8 cellular contexts compared by ENCODE assay signal in the genomic region with DNA sequence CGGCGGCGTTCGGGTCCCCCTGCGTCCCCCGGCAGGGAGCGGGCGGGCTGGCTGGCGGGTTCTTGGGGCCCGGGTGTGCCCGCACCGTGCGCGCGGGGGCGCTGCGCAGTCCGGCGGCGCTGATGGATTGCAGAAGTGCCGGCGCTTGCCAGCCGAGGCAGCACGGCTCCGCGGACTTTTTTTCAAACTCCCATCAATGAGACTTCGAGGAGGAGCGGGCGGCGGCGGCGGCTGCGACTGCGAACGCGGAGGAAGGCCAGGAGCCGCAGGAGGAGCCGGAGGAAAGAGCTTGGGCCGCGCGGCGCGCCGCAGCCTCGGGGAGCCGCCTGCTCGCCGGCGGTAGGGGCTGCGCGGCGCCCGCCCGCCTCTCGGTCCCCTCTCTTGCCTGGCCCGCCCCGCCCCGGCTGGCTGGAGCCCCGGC. TPM values are rescaled to one million over a fixed set of nuclear protein-coding genes. Genes with fewer than 3 reads are reported as not detected.
A peak's percentile ranks its signal among the peaks of the same experiment; 100 is the strongest.
DNase-seq lines count a peak whose midpoint lies in the region; ATAC-seq and TF ChIP-seq lines count a peak whose summit lies in the region.

A gene (plus strand): TSS at position 119 of the 421 bp plus-strand sequence. CDS start 61,453 bp downstream, outside the sequence.

- no peaks in the 10 kb centered on the region for H3K36me3 ChIP-seq in gastroesophageal sphincter

- H3K9me3 ChIP-seq in gastroesophageal sphincter: no peaks in the 10 kb centered on the region

- ATAC-seq in GM18868 (IDR thresholded peaks at IDR 0.05; ENCODE audit: unreplicated experiment): peak; percentile 63
- ATAC-seq in gastroesophageal sphincter: peak; percentile 73
- peak; percentile 69 for ATAC-seq in omental fat pad (ENCODE audit: low FRiP score)
- no peak for ATAC-seq in activated CD4-positive, CD25-positive, alpha-beta regulatory T cell treated with anti-CD3 and anti-CD28 coated beads, Interleukin-2, amount 50 U/mL, for 24 hours
- ATAC-seq in HG03097 (IDR thresholded peaks at IDR 0.05; ENCODE audit: low FRiP score, unreplicated experiment): no peak

- peaks cover 27% of the 10 kb centered on the region for H3K27me3 ChIP-seq in gastroesophageal sphincter

- peak in 1 of 2 donors; percentile 41 for TF ChIP-seq POLR2A in gastroesophageal sphincter (IDR thresholded peaks at IDR 0.05)

- peak within 1 kb of the TSS; percentile 78 for H3K4me3 ChIP-seq in AG09309 (ENCODE audit: control insufficient read depth, low read depth, low read length)
- peak within 1 kb of the TSS; percentile 42 to 76 for H3K4me3 ChIP-seq in gastroesophageal sphincter

- peak within 1 kb of the TSS; percentile 57 to 95 (median 94) for H3K27ac ChIP-seq in gastroesophageal sphincter

- no peak for TF ChIP-seq EP300 in gastroesophageal sphincter (IDR thresholded peaks at IDR 0.05)

- no CpG with 5 or more reads among the region's 59 CpGs for WGBS in gastroesophageal sphincter (ENCODE audit: low coverage in 1 of 2), 2 donors

- peaks cover 2 to 80% (median 16%) of the 10 kb centered on the region in 3 donors for H3K4me1 ChIP-seq in gastroesophageal sphincter

- peak; percentile 52 for TF ChIP-seq CTCF in AG09309 (IDR thresholded peaks at IDR 0.05; ENCODE audit: control insufficient read depth, insufficient read depth, low read depth, low read length, missing control alignments)
- TF ChIP-seq CTCF in gastroesophageal sphincter (IDR thresholded peaks at IDR 0.05): peak; percentile 75 to 87 (median 76)
- TF ChIP-seq CTCF in omental fat pad (IDR thresholded peaks at IDR 0.05): no peak

- peak; percentile 57 for DNase-seq in AG09309 (ENCODE audit: low read depth)
- DNase-seq in NCI-H2171 treated with DMSO at 0.1 percent for 48 hours (lab: John Stamatoyannopoulos, UW): peak; percentile 81
- peak; percentile 75 for DNase-seq in activated CD8-positive, alpha-beta memory T cell treated with anti-CD3 and anti-CD28 coated beads, Interleukin-2, amount 50 U/mL, for 48 hours
- DNase-seq in omental fat pad (ENCODE audit: low spot score): no peak

RNA-seq across cellular contexts. Expression of the gene that starts here (rescaled TPM):
- total RNA-seq in gastroesophageal sphincter (10 to 100 TPM in 2 of 4 donors, 1 to 10 TPM in 2; 6.3 to 22.3 (median 11.0) TPM), omental fat pad (1 to 10 TPM; 1.3 to 2.4 (median 1.4) TPM)

Comparison
In these comparisons a context has a peak if more than half of its experiments do, and no peak if none do; other contexts are left out.
1. CTCF ChIP-seq: peak in AG09309 (single experiment) and gastroesophageal sphincter (4 of 4); none in omental fat pad (0 of 3).
2. ATAC-seq: peak in GM18868 (single experiment), gastroesophageal sphincter (single experiment) and omental fat pad (single experiment); none in activated CD4-positive, CD25-positive, alpha-beta regulatory T cell treated with anti-CD3 and anti-CD28 coated beads, Interleukin-2, amount 50 U/mL, for 24 hours (0 of 2) and HG03097 (single experiment).